Comparison of ENCODE assay signal across 13 cellular contexts in genomic region chr12:50083301-50083700, GRCh38. TPM values are rescaled to one million over a fixed set of nuclear protein-coding genes. Genes with fewer than 3 reads are reported as not detected.
DNase-seq lines count a peak whose midpoint lies in the region; ATAC-seq, FAIRE-seq and TF ChIP-seq lines count a peak whose summit lies in the region.
"Had no signal": no experiment of that assay in that cellular context is flagged by ENCODE, and none has a peak within 500 bp of the region (broad histone marks: within the 10 kb centered on the region; RNA-seq: fewer than 3 reads in every experiment).

No MANE protein-coding gene starts in this region.

- H3K27me3 Mint-ChIP-seq in T-helper 2 cell treated with Interferon-gamma antibody and Interleukin-4, amounts not matched to agents 5 μg/mL and 100 μg/mL, for 36 hours (ENCODE audit: low read depth): no peaks in the 10 kb centered on the region
- H3K27me3 Mint-ChIP-seq in endodermal cell (ENCODE audit: insufficient read depth): peaks cover 37% of the 10 kb centered on the region

- peak overlapping the region; percentile 71 for H3K27ac Mint-ChIP-seq in T-helper 2 cell treated with Interferon-gamma antibody and Interleukin-4, amounts not matched to agents 5 μg/mL and 100 μg/mL, for 36 hours
- no peak overlapping the region for H3K27ac Mint-ChIP-seq in endodermal cell

- FAIRE-seq in GM12892 (lab: Jason Lieb, UNC): no peak
- FAIRE-seq: A204.1, H1 had no signal

- no peak overlapping the region for H2AFZ ChIP-seq in trophoblast cell (ENCODE audit: insufficient read depth, low read length, poor library complexity)

- H3K18ac ChIP-seq in trophoblast cell (ENCODE audit: low read length): no peak overlapping the region

- peaks cover 23% of the 10 kb centered on the region for H3K4me1 Mint-ChIP-seq in T-helper 2 cell treated with Interferon-gamma antibody and Interleukin-4, amounts not matched to agents 5 μg/mL and 100 μg/mL, for 36 hours (ENCODE audit: low read depth)
- peaks cover 4% of the 10 kb centered on the region for H3K4me1 Mint-ChIP-seq in endodermal cell

- no peak overlapping the region for H3K4ac ChIP-seq in trophoblast cell (ENCODE audit: low read depth, low read length)

- H3K23ac ChIP-seq in trophoblast cell (ENCODE audit: low read length): no peak overlapping the region

- DNase-seq in T-helper 2 cell treated with Interferon-gamma antibody and Interleukin-4, amounts not matched to agents 5 μg/mL and 100 μg/mL, for 36 hours (ENCODE audit: low spot score): no peak
- DNase-seq in T-helper 2 cell: no peak
- peak in 1 of 3 donors; percentile 14 for DNase-seq in Peyer's patch
- no peak for DNase-seq in endodermal cell
- no peak for DNase-seq in trophoblast cell
- no peak for DNase-seq in OCI-M2 (lab: John Stamatoyannopoulos, UW; ENCODE audit: unreplicated experiment)
- no peak for DNase-seq in foreskin keratinocyte
- no peak for DNase-seq in GM12892 (ENCODE audit: insufficient read length)
- DNase-seq: MG63, upper lobe of right lung had no signal

- H4K12ac ChIP-seq in trophoblast cell (ENCODE audit: low read depth, low read length): no peak overlapping the region

- no peaks in the 10 kb centered on the region for H3K79me2 ChIP-seq in trophoblast cell (ENCODE audit: control insufficient read depth, insufficient read depth, low read length, poor library complexity)

- H2BK120ac ChIP-seq in trophoblast cell (ENCODE audit: insufficient read depth, low read length, poor library complexity): no peak overlapping the region

- H3K4me2 ChIP-seq in trophoblast cell (ENCODE audit: low read length): no peak overlapping the region
- H3K4me2 ChIP-seq: smooth muscle cell had no signal

- peaks cover 0 to 17% (median 0%) of the 10 kb centered on the region in 3 donors for H3K36me3 ChIP-seq in Peyer's patch
- peaks cover 19% of the 10 kb centered on the region for H3K36me3 ChIP-seq in endodermal cell (ENCODE audit: control insufficient read depth, insufficient read depth, low read length)
- H3K36me3 ChIP-seq in trophoblast cell (ENCODE audit: control insufficient read depth in 1 of 2, insufficient read depth in 2 of 2, low read length in 2 of 2): peaks cover 6 to 17% of the 10 kb centered on the region in 2 experiments

- no peak overlapping the region for H4K8ac ChIP-seq in trophoblast cell (ENCODE audit: low read depth, low read length)

- H3K4me3 ChIP-seq in Peyer's patch (no peak overlapping the region), endodermal cell (ENCODE audit: low read length) (no peak overlapping the region), trophoblast cell (ENCODE audit: low read depth, low read length) (no peak overlapping the region)
- H3K4me3 ChIP-seq: smooth muscle cell, upper lobe of right lung had no signal

- no peak overlapping the region for H4K91ac ChIP-seq in trophoblast cell (ENCODE audit: low read depth, low read length)

- no peak for ATAC-seq in foreskin keratinocyte
- ATAC-seq: upper lobe of right lung had no signal

- H3K79me1 ChIP-seq in trophoblast cell (ENCODE audit: low read length): peaks cover 2% of the 10 kb centered on the region

- H3K27me3 ChIP-seq in Peyer's patch: no peaks in the 10 kb centered on the region
- no peaks in the 10 kb centered on the region for H3K27me3 ChIP-seq in endodermal cell (ENCODE audit: control insufficient read depth, insufficient read depth, low read length, poor library complexity, severe bottlenecking)
- H3K27me3 ChIP-seq in trophoblast cell (ENCODE audit: insufficient read depth, low read length): no peaks in the 10 kb centered on the region
- no peaks in the 10 kb centered on the region for H3K27me3 ChIP-seq in foreskin keratinocyte
- H3K27me3 ChIP-seq: MG63, upper lobe of right lung had no signal

- no peaks in the 10 kb centered on the region for H3K9me3 ChIP-seq in Peyer's patch
- H3K9me3 ChIP-seq in endodermal cell (ENCODE audit: control insufficient read depth, low read length): no peaks in the 10 kb centered on the region
- H3K9me3 ChIP-seq in trophoblast cell (ENCODE audit: insufficient read depth, low read depth, low read length): peaks cover 2% of the 10 kb centered on the region
- H3K9me3 ChIP-seq: MG63, upper lobe of right lung had no signal

- H3K9me3 Mint-ChIP-seq in T-helper 2 cell treated with Interferon-gamma antibody and Interleukin-4, amounts not matched to agents 5 μg/mL and 100 μg/mL, for 36 hours: no peaks in the 10 kb centered on the region
- H3K9me3 Mint-ChIP-seq in endodermal cell: no peaks in the 10 kb centered on the region

- peak overlapping the region; percentile 70 for H3K4me3 Mint-ChIP-seq in T-helper 2 cell treated with Interferon-gamma antibody and Interleukin-4, amounts not matched to agents 5 μg/mL and 100 μg/mL, for 36 hours
- peak overlapping the region; percentile 40 for H3K4me3 Mint-ChIP-seq in endodermal cell

- peaks cover 0 to 34% (median 5%) of the 10 kb centered on the region in 4 donors for H3K4me1 ChIP-seq in Peyer's patch
- no peaks in the 10 kb centered on the region for H3K4me1 ChIP-seq in endodermal cell (ENCODE audit: control insufficient read depth, insufficient read depth, low read length)
- peaks cover 2 to 6% of the 10 kb centered on the region in 2 experiments for H3K4me1 ChIP-seq in trophoblast cell (ENCODE audit: control insufficient read depth in 1 of 2, insufficient read depth in 2 of 2, low read length in 2 of 2)
- H3K4me1 ChIP-seq in foreskin keratinocyte: peaks cover 17% of the 10 kb centered on the region

- peak overlapping the region in 3 of 4 donors; percentile 65 to 93 (median 81) for H3K27ac ChIP-seq in Peyer's patch
- no peak overlapping the region for H3K27ac ChIP-seq in endodermal cell (ENCODE audit: low read depth, low read length)
- no peak overlapping the region for H3K27ac ChIP-seq in trophoblast cell (ENCODE audit: low read depth, low read length)
- H3K27ac ChIP-seq in foreskin keratinocyte: no peak overlapping the region
- H3K27ac ChIP-seq: upper lobe of right lung had no signal

- no peak overlapping the region for H2AK5ac ChIP-seq in trophoblast cell (ENCODE audit: low read length)

- peaks cover 12% of the 10 kb centered on the region for H3K36me3 Mint-ChIP-seq in T-helper 2 cell treated with Interferon-gamma antibody and Interleukin-4, amounts not matched to agents 5 μg/mL and 100 μg/mL, for 36 hours (ENCODE audit: low read depth)
- peaks cover 23% of the 10 kb centered on the region for H3K36me3 Mint-ChIP-seq in endodermal cell (ENCODE audit: low read depth)

- TF ChIP-seq POLR2A in Peyer's patch (IDR thresholded peaks at IDR 0.05): no peak
- no peak for TF ChIP-seq POLR2A in GM12892 (IDR thresholded peaks at IDR 0.05; ENCODE audit: low read depth, low read length)

- WGBS in endodermal cell (ENCODE audit: insufficient coverage in 1 of 2, insufficient read length in 1 of 2), 2 experiments: 100% methylated on average over 1 of the region's 1 CpG; no CpG with 5 or more reads in 1 of the 2 experiments
- no CpG with 5 or more reads among the region's 1 CpG for WGBS in trophoblast cell (ENCODE audit: extremely low coverage, insufficient coverage, insufficient read length)

- H3K14ac ChIP-seq in trophoblast cell (ENCODE audit: low read length): no peak overlapping the region

- no peak overlapping the region for H3K9ac ChIP-seq in endodermal cell (ENCODE audit: extremely low read depth, low read length, poor library complexity, severe bottlenecking)
- peak overlapping the region; percentile 23 for H3K9ac ChIP-seq in trophoblast cell (ENCODE audit: low read length)

- no peak overlapping the region for H2BK12ac ChIP-seq in trophoblast cell (ENCODE audit: low read length)

- H2BK5ac ChIP-seq in trophoblast cell (ENCODE audit: low read depth, low read length, poor library complexity): no peak overlapping the region

- no peak for TF ChIP-seq CTCF in Peyer's patch (IDR thresholded peaks at IDR 0.05)
- no peak for TF ChIP-seq CTCF in endodermal cell (conservative IDR thresholded peaks at IDR 0.05)
- no peak for TF ChIP-seq CTCF in foreskin keratinocyte (conservative IDR thresholded peaks at IDR 0.05)

RNA-seq across cellular contexts. Expression of gene SMARCD1, which starts 1.8 kb away (rescaled TPM):
- 100 to 1,000 TPM in 2 of 4 donors, 10 to 100 TPM in 2; 76.5 to 126 (median 95.1) TPM for total RNA-seq in Peyer's patch
- 100 to 1,000 TPM; 118 to 125 TPM for total RNA-seq in endodermal cell
- 161 TPM for polyA plus RNA-seq in endodermal cell (2013, experiment 1 of 2)
- 129 TPM for polyA plus RNA-seq in endodermal cell (2013, experiment 2 of 2)
- 42.7 and 44.2 TPM in 2 replicates for polyA plus RNA-seq in trophoblast cell (2013)
- total RNA-seq in foreskin keratinocyte: 99.8 and 102 TPM in 2 replicates
- 53.4 and 59.7 TPM in 2 replicates for polyA plus RNA-seq in foreskin keratinocyte
- 43.4 TPM for polyA plus RNA-seq in GM12892 (2012; ENCODE audit: missing spikeins)

RNA-seq across cellular contexts. Expression of gene GPD1, which starts 20.5 kb away (rescaled TPM):
- total RNA-seq in Peyer's patch: 100 to 1,000 TPM in 3 of 4 donors, 10 to 100 TPM in 1; 41.3 to 409 (median 291) TPM
- 1 to 10 TPM in 1 of 2 donors, under 1 TPM in 1; 0.93 to 1.1 TPM for total RNA-seq in endodermal cell
- 0.32 TPM for polyA plus RNA-seq in endodermal cell (2013, experiment 1 of 2)
- 0.46 TPM for polyA plus RNA-seq in endodermal cell (2013, experiment 2 of 2)
- 0.07 and 0.10 TPM in 2 replicates for polyA plus RNA-seq in trophoblast cell (2013)
- 0.11 and 0.14 TPM in 2 replicates for total RNA-seq in foreskin keratinocyte
- polyA plus RNA-seq in foreskin keratinocyte: 0.09 and 0.17 TPM in 2 replicates
- 1.1 TPM for polyA plus RNA-seq in GM12892 (2012; ENCODE audit: missing spikeins)
- total RNA-seq: smooth muscle cell had no signal

RNA-seq across cellular contexts. Expression of gene ASIC1, which starts 25.9 kb away (rescaled TPM):
- total RNA-seq in Peyer's patch (1 to 10 TPM in 2 of 4 donors, under 1 TPM in 1, not detected in 1; 0.70 to 5.7 (median 1.5) TPM), endodermal cell (1 to 10 TPM; 4.2 to 5.2 TPM), foreskin keratinocyte (3.3 and 4.3 TPM in 2 replicates)
- 19.3 TPM for polyA plus RNA-seq in endodermal cell (2013, experiment 1 of 2)
- 17.1 TPM for polyA plus RNA-seq in endodermal cell (2013, experiment 2 of 2)
- polyA plus RNA-seq in trophoblast cell (2013): 0.44 and 0.62 TPM in 2 replicates
- 4.3 and 5.6 TPM in 2 replicates for polyA plus RNA-seq in foreskin keratinocyte
- polyA plus RNA-seq in GM12892 (2012; ENCODE audit: missing spikeins): 0.51 TPM

RNA-seq across cellular contexts. Expression of gene COX14, which starts 28.7 kb away (rescaled TPM):
- 100 to 1,000 TPM in 1 of 4 donors, 10 to 100 TPM in 3; 75.3 to 115 (median 86.4) TPM for total RNA-seq in Peyer's patch
- 10 to 100 TPM; 26.0 to 26.7 TPM for total RNA-seq in endodermal cell
- polyA plus RNA-seq in endodermal cell (2013, experiment 1 of 2): 27.9 TPM
- polyA plus RNA-seq in endodermal cell (2013, experiment 2 of 2): 20.5 TPM
- 66.2 and 68.0 TPM in 2 replicates for polyA plus RNA-seq in trophoblast cell (2013)
- 42.7 and 44.0 TPM in 2 replicates for total RNA-seq in foreskin keratinocyte
- 60.8 and 61.5 TPM in 2 replicates for polyA plus RNA-seq in foreskin keratinocyte
- 83.6 TPM for polyA plus RNA-seq in GM12892 (2012; ENCODE audit: missing spikeins)

RNA-seq across cellular contexts. Expression of gene RACGAP1, which starts 58.0 kb away (rescaled TPM):
- total RNA-seq in Peyer's patch (10 to 100 TPM in 1 of 4 donors, 1 to 10 TPM in 3; 5.1 to 29.7 (median 8.5) TPM), endodermal cell (10 to 100 TPM; 49.6 to 96.6 TPM), foreskin keratinocyte (80.6 and 101 TPM in 2 replicates)
- 76.4 TPM for polyA plus RNA-seq in endodermal cell (2013, experiment 1 of 2)
- polyA plus RNA-seq in endodermal cell (2013, experiment 2 of 2): 79.6 TPM
- 34.8 and 37.0 TPM in 2 replicates for polyA plus RNA-seq in trophoblast cell (2013)
- 34.3 and 48.4 TPM in 2 replicates for polyA plus RNA-seq in foreskin keratinocyte
- 41.6 TPM for polyA plus RNA-seq in GM12892 (2012; ENCODE audit: missing spikeins)

Comparison
In these comparisons a context has a peak if more than half of its experiments do, and no peak if none do; other contexts are left out.
1. H3K27ac ChIP-seq: peak in Peyer's patch (3 of 4); none in endodermal cell (single experiment), trophoblast cell (single experiment) and foreskin keratinocyte (single experiment).
2. RNA of gene GPD1, which starts 20.5 kb away (total RNA-seq): 41.3 to 409 TPM in Peyer's patch; 0.93 to 1.1 TPM in endodermal cell and 0.11 to 0.14 TPM in foreskin keratinocyte; every median in the first group is over 10 times any median in the second.